14 cellular contexts compared by ENCODE assay signal in the genomic region with DNA sequence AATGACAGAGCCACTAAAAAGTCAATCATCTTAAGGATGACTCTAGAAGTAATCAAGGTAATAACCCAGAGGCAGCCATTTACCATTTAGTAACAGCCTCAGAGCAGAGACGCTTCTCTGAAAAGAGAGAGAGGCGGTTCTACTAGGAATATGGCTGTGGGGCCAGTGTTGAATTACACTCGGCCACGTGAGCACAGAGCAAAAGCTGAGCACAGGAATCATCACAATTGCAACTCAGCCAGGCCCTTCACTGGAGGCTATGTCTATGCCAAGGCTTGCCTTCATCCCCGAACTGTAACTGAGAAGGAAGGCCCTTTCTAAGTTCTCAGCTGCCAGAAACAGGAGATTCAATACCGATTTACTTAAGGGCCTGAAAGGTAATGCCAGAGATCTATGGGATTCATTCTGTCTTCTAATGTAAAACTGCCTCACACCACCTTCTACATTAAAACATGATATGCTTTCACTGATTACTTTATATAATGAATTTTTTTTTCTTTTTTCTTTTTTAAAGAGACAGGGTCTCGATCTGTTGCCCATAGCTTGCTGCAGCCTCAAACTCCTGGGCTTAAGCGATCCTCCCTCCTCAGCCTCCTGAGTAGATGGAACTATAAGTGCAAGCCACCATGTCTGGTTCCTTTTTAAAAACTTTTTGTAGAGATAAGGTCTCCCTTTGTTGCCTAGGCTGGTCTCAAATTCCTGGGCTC.
A peak's percentile ranks its signal among the peaks of the same experiment; 100 is the strongest.
DNase-seq lines count a peak whose midpoint lies in the region; ATAC-seq, FAIRE-seq and TF ChIP-seq lines count a peak whose summit lies in the region.
"Had no signal": no experiment of that assay in that cellular context is flagged by ENCODE, and none has a peak within 500 bp of the region (broad histone marks: within the 10 kb centered on the region; RNA-seq: fewer than 3 reads in every experiment).

No MANE protein-coding gene starts in this region.

- no peak overlapping the region for H3K27ac Mint-ChIP-seq in CD8-positive, alpha-beta T cell
- H3K27ac Mint-ChIP-seq: activated naive CD8-positive, alpha-beta T cell treated with anti-CD3 and anti-CD28 coated beads, Interleukin-2, amount 50 U/mL, for 24 hours; CD4-positive, alpha-beta T cell; IgD-negative memory B cell; stimulated activated naive CD8-positive, alpha-beta T cell treated with anti-CD3 and anti-CD28 coated beads, Interleukin-15, amount 100 ng/mL, for 72 hours had no signal

- 89 to 91% methylated on average over 8 of the region's 8 CpGs for WGBS in pancreas, 2 donors
- WGBS in spleen, 5 donors = 86 to 96% (median 93%) methylated on average over 8 of the region's 8 CpGs

- no peaks in the 10 kb centered on the region for H3K9me3 Mint-ChIP-seq in CD8-positive, alpha-beta T cell
- H3K9me3 Mint-ChIP-seq: activated naive CD8-positive, alpha-beta T cell treated with anti-CD3 and anti-CD28 coated beads, Interleukin-2, amount 50 U/mL, for 24 hours; CD4-positive, alpha-beta T cell; stimulated activated naive CD8-positive, alpha-beta T cell treated with anti-CD3 and anti-CD28 coated beads, Interleukin-15, amount 100 ng/mL, for 72 hours had no signal

- TF ChIP-seq POLR2A in spleen (IDR thresholded peaks at IDR 0.05) = no peak

- POLR2A ChIA-PET in CD8-positive, alpha-beta T cell (lab: Charles Lee) = no interaction called here

- peaks cover 2% of the 10 kb centered on the region for H3K4me1 Mint-ChIP-seq in CD8-positive, alpha-beta T cell (ENCODE audit: low read depth)

- DNase-seq in GM03348 (ENCODE audit: low spot score) = peak; percentile 68
- DNase-seq in SK-MEL-5 (ENCODE audit: low read depth, low spot score) = peak; percentile 59
- DNase-seq in foreskin keratinocyte = peak in 1 of 2 donors; percentile 43
- no peak for DNase-seq in pancreas
- DNase-seq in spleen = no peak
- DNase-seq in CD8-positive, alpha-beta T cell = no peak
- no peak for DNase-seq in kidney glomerular epithelial cell (lab: John Stamatoyannopoulos, UW)
- DNase-seq: activated CD4-positive, alpha-beta T cell treated with anti-CD3 and anti-CD28 coated beads for 1 hour; activated naive CD8-positive, alpha-beta T cell treated with anti-CD3 and anti-CD28 coated beads, Interleukin-2, amount 50 U/mL, for 24 hours; CD4-positive, alpha-beta T cell; PC-9; stimulated activated naive CD8-positive, alpha-beta T cell treated with anti-CD3 and anti-CD28 coated beads, Interleukin-15, amount 100 ng/mL, for 72 hours had no signal

- no peak overlapping the region for H3K4me3 Mint-ChIP-seq in CD8-positive, alpha-beta T cell
- H3K4me3 Mint-ChIP-seq: activated naive CD8-positive, alpha-beta T cell treated with anti-CD3 and anti-CD28 coated beads, Interleukin-2, amount 50 U/mL, for 24 hours; CD4-positive, alpha-beta T cell; IgD-negative memory B cell; stimulated activated naive CD8-positive, alpha-beta T cell treated with anti-CD3 and anti-CD28 coated beads, Interleukin-15, amount 100 ng/mL, for 72 hours had no signal

- intact Hi-C loops in pancreas (cut with DNase I) = no loop called here
- intact Hi-C loops in spleen (cut with DNase I; ENCODE audit: low total_unique reads) = no loop called here
- intact Hi-C loops in CD8-positive, alpha-beta T cell (cut with DNase I, micrococcal nuclease) = no loop called here

- H3K27me3 ChIP-seq in foreskin keratinocyte (no peaks in the 10 kb centered on the region), pancreas (no peaks in the 10 kb centered on the region), spleen (replicated peaks in 1 of 7) (no peaks in the 10 kb centered on the region)
- no peaks in the 10 kb centered on the region for H3K27me3 ChIP-seq in CD8-positive, alpha-beta T cell (ENCODE audit: insufficient read depth, low read length)

- H3K4me1 ChIP-seq in foreskin keratinocyte = peaks cover under 1% of the 10 kb centered on the region
- H3K4me1 ChIP-seq in pancreas = no peaks in the 10 kb centered on the region
- peaks cover 0 to 10% (median 0%) of the 10 kb centered on the region in 6 donors for H3K4me1 ChIP-seq in spleen
- no peaks in the 10 kb centered on the region for H3K4me1 ChIP-seq in CD8-positive, alpha-beta T cell (ENCODE audit: insufficient read depth, low read length)

- no peak overlapping the region for H3K27ac ChIP-seq in foreskin keratinocyte
- H3K27ac ChIP-seq in pancreas = no peak overlapping the region
- H3K27ac ChIP-seq in spleen = no peak overlapping the region
- H3K27ac ChIP-seq in CD8-positive, alpha-beta T cell (ENCODE audit: low read depth, low read length) = no peak overlapping the region
- H3K27ac ChIP-seq: PC-9 had no signal

- peak; percentile 24 for ATAC-seq in foreskin keratinocyte
- ATAC-seq in pancreas = peak in 3 of 4 donors; percentile 25 to 56 (median 48)
- ATAC-seq in HG03196 (IDR thresholded peaks at IDR 0.05; ENCODE audit: unreplicated experiment) = no peak
- no peak for ATAC-seq in CD8-positive, alpha-beta T cell
- ATAC-seq: activated naive CD8-positive, alpha-beta T cell treated with anti-CD3 and anti-CD28 coated beads, Interleukin-2, amount 50 U/mL, for 24 hours; stimulated activated naive CD8-positive, alpha-beta T cell treated with anti-CD3 and anti-CD28 coated beads, Interleukin-15, amount 100 ng/mL, for 72 hours had no signal

- H3K36me3 Mint-ChIP-seq in CD8-positive, alpha-beta T cell = peaks cover 12% of the 10 kb centered on the region

- no peak for FAIRE-seq in pancreas (lab: Jason Lieb, UNC)

- no peak overlapping the region for H3K4me3 ChIP-seq in pancreas
- H3K4me3 ChIP-seq in spleen = no peak overlapping the region
- no peak overlapping the region for H3K4me3 ChIP-seq in CD8-positive, alpha-beta T cell (ENCODE audit: low read depth, low read length)
- H3K4me3 ChIP-seq: PC-9 had no signal

- H3K36me3 ChIP-seq in pancreas (no peaks in the 10 kb centered on the region), spleen (peaks cover 0 to 29% (median 2%) of the 10 kb centered on the region in 6 donors)
- H3K36me3 ChIP-seq in CD8-positive, alpha-beta T cell (ENCODE audit: insufficient read depth, low read length) = no peaks in the 10 kb centered on the region

- CTCF ChIA-PET in CD8-positive, alpha-beta T cell (lab: Charles Lee) = no interaction called here

- H3K9me3 ChIP-seq in pancreas (no peaks in the 10 kb centered on the region), spleen (no peaks in the 10 kb centered on the region)
- no peaks in the 10 kb centered on the region for H3K9me3 ChIP-seq in CD8-positive, alpha-beta T cell (ENCODE audit: low read length)

- in situ Hi-C loops in SK-MEL-5 (cut with HindIII; ENCODE audit: low pct_unique_long_range_greater_than_20kb, low sequenced_read_pairs) = no loop called here

- no peak for TF ChIP-seq CTCF in foreskin keratinocyte (conservative IDR thresholded peaks at IDR 0.05)
- no peak for TF ChIP-seq CTCF in pancreas (IDR thresholded peaks at IDR 0.05)
- TF ChIP-seq CTCF in spleen (IDR thresholded peaks at IDR 0.05 in 8 of 11, conservative IDR thresholded peaks at IDR 0.05 in 3 of 11) = no peak
- TF ChIP-seq CTCF in CD8-positive, alpha-beta T cell (IDR thresholded peaks at IDR 0.05) = no peak

- no peaks in the 10 kb centered on the region for H3K27me3 Mint-ChIP-seq in CD8-positive, alpha-beta T cell (ENCODE audit: low read depth)
- H3K27me3 Mint-ChIP-seq: activated naive CD8-positive, alpha-beta T cell treated with anti-CD3 and anti-CD28 coated beads, Interleukin-2, amount 50 U/mL, for 24 hours; CD4-positive, alpha-beta T cell; IgD-negative memory B cell; stimulated activated naive CD8-positive, alpha-beta T cell treated with anti-CD3 and anti-CD28 coated beads, Interleukin-15, amount 100 ng/mL, for 72 hours had no signal

Comparison
In these comparisons a context has a peak if more than half of its experiments do, and no peak if none do; other contexts are left out.
1. DNase-seq: peak in GM03348 (single experiment) and SK-MEL-5 (single experiment); none in pancreas (0 of 6), spleen (single experiment), CD8-positive, alpha-beta T cell (0 of 7) and kidney glomerular epithelial cell (single experiment).
2. ATAC-seq: peak in foreskin keratinocyte (single experiment) and pancreas (3 of 4); none in HG03196 (single experiment) and CD8-positive, alpha-beta T cell (single experiment).